In the genomic region with DNA sequence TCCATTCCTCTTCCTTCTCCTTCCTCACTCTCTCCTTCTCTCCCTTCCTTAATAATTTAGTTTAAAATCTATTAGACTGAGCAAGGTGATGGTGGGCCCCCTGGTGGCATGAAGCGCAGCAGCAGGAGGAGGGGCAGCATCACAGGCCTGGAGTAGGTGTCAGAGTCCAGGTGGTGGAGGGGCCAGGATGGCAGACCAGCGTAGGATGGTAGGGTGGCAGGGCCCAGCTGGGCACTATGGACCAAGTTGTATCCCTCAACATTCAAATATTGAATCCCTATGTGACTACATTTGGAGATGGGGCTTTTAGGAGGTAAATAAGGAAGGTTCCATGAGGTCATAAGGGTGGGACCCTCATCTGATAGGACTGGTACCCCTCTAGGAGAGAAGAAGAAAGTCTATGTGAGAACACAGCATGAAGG, we compare ENCODE assay signal across 8 cellular contexts.
DNase-seq lines count a peak whose midpoint lies in the region; ATAC-seq and TF ChIP-seq lines count a peak whose summit lies in the region.

No MANE protein-coding gene starts in this region.

- no peaks in the 10 kb centered on the region; the same call in 1 of the 2 replicates for H3K4me1 ChIP-seq in H9 (ENCODE audit: insufficient read depth, low read length)
- no peaks in the 10 kb centered on the region for H3K4me1 ChIP-seq in right cardiac atrium (ENCODE audit: control insufficient read depth, insufficient read depth, low read length)
- H3K4me1 ChIP-seq in spleen, result peaks cover 0 to 7% (median 0%) of the 10 kb centered on the region in 6 donors

- H2BK15ac ChIP-seq in H9 (ENCODE audit: low read depth, low read length), result no peak overlapping the region

- H3K23ac ChIP-seq in H9 (ENCODE audit: insufficient read length, low read depth, low read length), result no peak overlapping the region

- peaks cover 38 to 40% of the 10 kb centered on the region in 2 experiments for H3K9me3 Mint-ChIP-seq in H9

- DNase-seq in AG08395 (ENCODE audit: low spot score) (peak; percentile 66), H9 (peak; percentile 63), SW480 (ENCODE audit: low spot score) (peak; percentile 71), amniotic epithelial cell (ENCODE audit: low read depth) (peak; percentile 38), right cardiac atrium (peak; percentile 54 to 85 (median 84)), spleen (peak; percentile 88), NCI-H187 (lab: John Stamatoyannopoulos, UW) (no peak)

- H2AK5ac ChIP-seq in H9 (ENCODE audit: insufficient read length, low read length), result no peak overlapping the region

- no CpG with 5 or more reads among the region's 2 CpGs for WGBS in H9 (ENCODE audit: extremely low coverage, insufficient read length, low lambda C conversion rate)
- WGBS in right cardiac atrium, result 34% methylated on average over 2 of the region's 2 CpGs
- 21 to 43% (median 31%) methylated on average over 2 of the region's 2 CpGs for WGBS in spleen, 5 donors

- no peak overlapping the region for H4K5ac ChIP-seq in H9 (ENCODE audit: insufficient read length, low read depth, low read length)

- no peak overlapping the region for H3K4ac ChIP-seq in H9 (ENCODE audit: low read depth, low read length)

- H3K4me2 ChIP-seq in H9 (ENCODE audit: insufficient read depth, insufficient read length, low read length), result no peak overlapping the region

- H3K79me1 ChIP-seq in H9 (ENCODE audit: insufficient read depth, low read depth, low read length, poor library complexity, severe bottlenecking), result no peaks in the 10 kb centered on the region

- intact Hi-C loops in right cardiac atrium (cut with DNase I), result loop anchor here in 2 of 4 donors (1.0 to 10.0 kb wide), 4 partner anchors 164 to 226 kb away; a partner anchor contains a TSS
- intact Hi-C loops in spleen (cut with DNase I; ENCODE audit: low total_unique reads), result loop anchor here (5.0 kb wide), 2 partner anchors 166 to 226 kb away; a partner anchor contains a TSS

- ATAC-seq in right cardiac atrium (peak; percentile 73 to 80), HG02870 (IDR thresholded peaks at IDR 0.05; ENCODE audit: unreplicated experiment) (no peak)

- H3K27me3 ChIP-seq in H9 (ENCODE audit: insufficient read depth, low read length), result no peaks in the 10 kb centered on the region
- no peaks in the 10 kb centered on the region for H3K27me3 ChIP-seq in right cardiac atrium (ENCODE audit: control insufficient read depth, insufficient read depth)
- H3K27me3 ChIP-seq in spleen (replicated peaks in 1 of 7), result peaks cover 0 to 16% (median 0%) of the 10 kb centered on the region in 7 donors

- no peak overlapping the region for H2BK20ac ChIP-seq in H9 (ENCODE audit: low read depth, low read length, poor library complexity, severe bottlenecking)

- H3K9ac ChIP-seq in H9 (ENCODE audit: extremely low read depth, insufficient read length, low read length), result no peak overlapping the region

- H2AFZ ChIP-seq in H9 (ENCODE audit: low read length), result no peak overlapping the region

- H3K14ac ChIP-seq in H9 (ENCODE audit: insufficient read depth, low read length), result no peak overlapping the region

- H3K4me1 Mint-ChIP-seq in H9, result peaks cover 0 to 2% of the 10 kb centered on the region in 2 experiments; a peak in 2 of 4 replicates

- H3K56ac ChIP-seq in H9 (ENCODE audit: insufficient read length, low read depth, low read length), result no peak overlapping the region

- TF ChIP-seq CTCF in H9 (conservative IDR thresholded peaks at IDR 0.05) (peak; percentile 93), spleen (IDR thresholded peaks at IDR 0.05 in 8 of 11, conservative IDR thresholded peaks at IDR 0.05 in 3 of 11) (peak; percentile 80 to 97 (median 91))

- no peak overlapping the region for H2BK12ac ChIP-seq in H9 (ENCODE audit: insufficient read length, low read depth, low read length)

- no peak overlapping the region for H3K4me3 ChIP-seq in right cardiac atrium (ENCODE audit: low read length)
- H3K4me3 ChIP-seq in spleen, result no peak overlapping the region

- H3K36me3 ChIP-seq in spleen, result no peaks in the 10 kb centered on the region

- H3K27ac ChIP-seq in H9 (ENCODE audit: insufficient read length, low read depth, low read length), result no peak overlapping the region
- no peak overlapping the region for H3K27ac ChIP-seq in right cardiac atrium (ENCODE audit: low read length)
- H3K27ac ChIP-seq in spleen, result no peak overlapping the region

- TF ChIP-seq POLR2A in spleen (IDR thresholded peaks at IDR 0.05), result no peak

- H4K8ac ChIP-seq in H9 (replicated peaks; ENCODE audit: insufficient read length, low read depth, low read length), result no peak overlapping the region

- H3K4me3 Mint-ChIP-seq in H9, result no peak overlapping the region; a peak in 1 of 5 replicates

- no peak overlapping the region for H2BK5ac ChIP-seq in H9 (ENCODE audit: insufficient read length, low read length)

- no peak overlapping the region for H4K91ac ChIP-seq in H9 (ENCODE audit: insufficient read length, low read depth, low read length)

- H3K27ac Mint-ChIP-seq in H9, result no peak overlapping the region

- no peak overlapping the region for H3K18ac ChIP-seq in H9 (ENCODE audit: insufficient read length, low read depth, low read length)

- no peak overlapping the region for H2BK120ac ChIP-seq in H9 (ENCODE audit: low read depth, low read length, poor library complexity, severe bottlenecking)

- peaks cover 6% of the 10 kb centered on the region for H3K27me3 Mint-ChIP-seq in H9 (ENCODE audit: low read depth)

- no peaks in the 10 kb centered on the region for H3K23me2 ChIP-seq in H9 (ENCODE audit: insufficient read length, low read depth, low read length, poor library complexity, severe bottlenecking)

- H3K9me3 ChIP-seq in H9 (ENCODE audit: control insufficient read depth, low read depth, low read length), result peaks cover 22% of the 10 kb centered on the region
- no peaks in the 10 kb centered on the region for H3K9me3 ChIP-seq in right cardiac atrium (ENCODE audit: control insufficient read depth, low read length)
- H3K9me3 ChIP-seq in spleen, result peaks cover 0 to 20% (median 5%) of the 10 kb centered on the region in 8 donors

- H3K36me3 Mint-ChIP-seq in H9 (ENCODE audit: insufficient read depth in 1 of 3, low read depth in 3 of 3), result peaks cover 13 to 25% (median 15%) of the 10 kb centered on the region in 3 experiments

- H3K79me2 ChIP-seq in H9 (ENCODE audit: insufficient read depth, low read length), result no peaks in the 10 kb centered on the region

- H3T11ph ChIP-seq in H9 (ENCODE audit: low read length), result no peak overlapping the region

- H4K20me1 ChIP-seq in H9 (ENCODE audit: control insufficient read depth, insufficient read depth, insufficient read length), result no peaks in the 10 kb centered on the region

Comparison
In these comparisons a context has a peak if more than half of its experiments do, and no peak if none do; other contexts are left out.
1. DNase-seq: peak in AG08395 (single experiment), H9 (single experiment), SW480 (single experiment), amniotic epithelial cell (single experiment), right cardiac atrium (3 of 3) and spleen (single experiment); none in NCI-H187 (0 of 2).